In genomic region chr3:148902173-148902791, GRCh38 we compare ENCODE assay signal across 14 cellular contexts. TPM values are rescaled to one million over a fixed set of nuclear protein-coding genes. Genes with fewer than 3 reads are reported as not detected.
DNase-seq lines count a peak whose midpoint lies in the region; TF ChIP-seq lines count a peak whose summit lies in the region.
"Had no signal": no experiment of that assay in that cellular context is flagged by ENCODE, and none has a peak within 500 bp of the region (broad histone marks: within the 10 kb centered on the region; RNA-seq: fewer than 3 reads in every experiment).

No MANE protein-coding gene starts in this region.

- H3K9ac ChIP-seq in SK-N-MC (ENCODE audit: insufficient read length), result peak overlapping the region; percentile 84

- peak; percentile 56 for DNase-seq in HFFc6
- peak; percentile 70 for DNase-seq in SK-N-MC (ENCODE audit: low read depth, low spot score)
- DNase-seq in fibroblast of the aortic adventitia (ENCODE audit: low read depth), result peak; percentile 60
- peak; percentile 31 for DNase-seq in stromal cell of bone marrow (ENCODE audit: low read depth)
- no peak for DNase-seq in COR-L47 (lab: John Stamatoyannopoulos, UW)
- DNase-seq in effector CD8-positive, alpha-beta T cell (lab: John Stamatoyannopoulos, UW), result no peak
- DNase-seq in MV-4-11 (lab: John Stamatoyannopoulos, UW), result no peak
- DNase-seq: activated naive CD4-positive, alpha-beta T cell; H9; NCI-H2171 treated with DMSO at 0.1 percent for 48 hours had no signal

- peak overlapping the region; percentile 61 for H3K4me3 Mint-ChIP-seq in HFFc6
- H3K4me3 Mint-ChIP-seq: central memory CD8-positive, alpha-beta T cell; H9 had no signal

- H3K27ac ChIP-seq in SK-N-MC, result peak overlapping the region; percentile 100
- H3K27ac ChIP-seq: VCaP had no signal

- no peaks in the 10 kb centered on the region; the same call in 1 of the 2 replicates for H3K27me3 Mint-ChIP-seq in HFFc6 (ENCODE audit: insufficient read depth)

- H3K4me1 Mint-ChIP-seq in HFFc6 (ENCODE audit: low read depth), result peaks cover 38% of the 10 kb centered on the region
- H3K4me1 Mint-ChIP-seq: central memory CD8-positive, alpha-beta T cell; H9 had no signal

- H3K27ac Mint-ChIP-seq in HFFc6, result peak overlapping the region; percentile 76
- H3K27ac Mint-ChIP-seq: H9 had no signal

- no peaks in the 10 kb centered on the region for H3K36me3 Mint-ChIP-seq in HFFc6 (ENCODE audit: low read depth)

- H3K9me3 ChIP-seq in SK-N-MC (ENCODE audit: low read depth, low read length), result no peaks in the 10 kb centered on the region

- no peaks in the 10 kb centered on the region for H3K36me3 ChIP-seq in SK-N-MC (ENCODE audit: insufficient read depth, low read length)

- no peaks in the 10 kb centered on the region for H3K9me3 Mint-ChIP-seq in HFFc6
- H3K9me3 Mint-ChIP-seq: central memory CD8-positive, alpha-beta T cell; H9 had no signal

- H3K4me3 ChIP-seq in SK-N-MC (peak overlapping the region; percentile 73), fibroblast of the aortic adventitia (ENCODE audit: low read depth, low read length) (no peak overlapping the region)
- H3K4me3 ChIP-seq: skin epidermis had no signal

- TF ChIP-seq CTCF in HFFc6 (IDR thresholded peaks at IDR 0.05), result no peak
- no peak for TF ChIP-seq CTCF in fibroblast of the aortic adventitia (IDR thresholded peaks at IDR 0.05; ENCODE audit: insufficient read depth, low read length)

RNA-seq across cellular contexts. Expression of gene CPA3, which starts 37.2 kb away (rescaled TPM):
- under 1 TPM; 0.21 to 0.88 (median 0.36) TPM for total RNA-seq in HFFc6 (2021; fragmentation: NEBNext Ultra II Directional; extraction: Animal tissue kit (Norgen Biotek cat#: 25700))
- total RNA-seq in fibroblast of the aortic adventitia (ENCODE audit: low replicate concordance), result 0.18 and 1.6 TPM in 2 replicates
- total RNA-seq: H9, lung microvascular endothelial cell had no signal

Comparison
In these comparisons a context has a peak if more than half of its experiments do, and no peak if none do; other contexts are left out.
1. DNase-seq: peak in HFFc6 (single experiment), SK-N-MC (single experiment), fibroblast of the aortic adventitia (single experiment) and stromal cell of bone marrow (single experiment); none in COR-L47 (single experiment), effector CD8-positive, alpha-beta T cell (single experiment) and MV-4-11 (single experiment).